Comparison of ENCODE assay signal across 20 cellular contexts in the genomic region with DNA sequence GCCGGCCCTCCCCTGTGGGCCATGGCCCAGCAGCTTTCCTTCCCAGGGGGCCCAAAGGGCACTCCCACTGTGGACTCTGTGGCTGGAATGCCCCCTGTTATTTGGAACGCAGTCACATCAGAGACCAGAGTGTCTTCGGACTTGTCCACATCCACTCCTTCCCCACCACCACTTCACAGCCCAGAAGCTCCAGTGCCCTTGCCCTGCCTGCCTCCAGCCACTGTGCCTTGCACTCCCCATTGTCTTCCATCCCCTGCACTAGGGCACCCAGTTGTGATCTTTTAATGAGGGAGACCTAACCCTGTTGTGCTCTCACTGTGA. TPM values are rescaled to one million over a fixed set of nuclear protein-coding genes. Genes with fewer than 3 reads are reported as not detected.
DNase-seq lines count a peak whose midpoint lies in the region; ATAC-seq and TF ChIP-seq lines count a peak whose summit lies in the region.
"Had no signal": no experiment of that assay in that cellular context is flagged by ENCODE, and none has a peak within 500 bp of the region (broad histone marks: within the 10 kb centered on the region; RNA-seq: fewer than 3 reads in every experiment).

No MANE protein-coding gene starts in this region.

- no peak overlapping the region for H3K18ac ChIP-seq in mesenchymal stem cell (ENCODE audit: low read depth in 1 of 2, low read length in 2 of 2)

- H3K4me3 ChIP-seq in OCI-LY3 (ENCODE audit: low read length), result no peak overlapping the region
- no peak overlapping the region for H3K4me3 ChIP-seq in lower lobe of right lung
- no peak overlapping the region for H3K4me3 ChIP-seq in mesenchymal stem cell (ENCODE audit: insufficient read depth in 1 of 2, low read depth in 1 of 2, low read length in 2 of 2)
- H3K4me3 ChIP-seq: GM12878, GM23248 had no signal

- H3K27ac ChIP-seq in OCI-LY3 (ENCODE audit: low read length), result peak overlapping the region; percentile 72
- peak overlapping the region; percentile 24 for H3K27ac ChIP-seq in lower lobe of right lung
- no peak overlapping the region for H3K27ac ChIP-seq in mesenchymal stem cell (ENCODE audit: low read length, poor library complexity, severe bottlenecking)
- H3K27ac ChIP-seq: GM23248 had no signal

- H3K9ac ChIP-seq in OCI-LY3 (ENCODE audit: low read length), result no peak overlapping the region
- H3K9ac ChIP-seq in mesenchymal stem cell (ENCODE audit: low read length), result no peak overlapping the region
- H3K9ac ChIP-seq: GM23248 had no signal

- peaks cover 14% of the 10 kb centered on the region for H3K27me3 Mint-ChIP-seq in osteocyte (ENCODE audit: unreplicated experiment)
- H3K27me3 Mint-ChIP-seq in stimulated activated memory B cell treated with anti-CD40 and anti-IgM and Interleukin-4, amounts not matched to agents 10 μg/mL and 1 μg/mL and 100 μg/mL, for 72 hours, result no peaks in the 10 kb centered on the region

- H2BK12ac ChIP-seq in mesenchymal stem cell (ENCODE audit: low read length in 2 of 2), result no peak overlapping the region

- no peak overlapping the region for H2BK15ac ChIP-seq in mesenchymal stem cell (ENCODE audit: low read depth, poor library complexity, severe bottlenecking)

- TF ChIP-seq CTCF in OCI-LY3 (IDR thresholded peaks at IDR 0.05; ENCODE audit: low read depth, low read length) (no peak), lower lobe of right lung (IDR thresholded peaks at IDR 0.05) (no peak), osteocyte (IDR thresholded peaks at IDR 0.05) (no peak)

- H3K4me1 Mint-ChIP-seq in osteocyte (ENCODE audit: unreplicated experiment), result no peaks in the 10 kb centered on the region
- H3K4me1 Mint-ChIP-seq in stimulated activated memory B cell treated with anti-CD40 and anti-IgM and Interleukin-4, amounts not matched to agents 10 μg/mL and 1 μg/mL and 100 μg/mL, for 72 hours, result no peaks in the 10 kb centered on the region
- H3K4me1 Mint-ChIP-seq: CD8-positive, alpha-beta memory T cell had no signal

- H4K20me1 ChIP-seq in OCI-LY3 (ENCODE audit: insufficient read depth, low read length), result no peaks in the 10 kb centered on the region

- H3K9me3 ChIP-seq in OCI-LY3 (ENCODE audit: insufficient read depth, low read length) (no peaks in the 10 kb centered on the region), lower lobe of right lung (no peaks in the 10 kb centered on the region), mesenchymal stem cell (ENCODE audit: control insufficient read depth, low read length) (no peaks in the 10 kb centered on the region)

- H3K36me3 ChIP-seq in OCI-LY3 (replicated peaks; ENCODE audit: low read depth, low read length) (peaks cover 51% of the 10 kb centered on the region), lower lobe of right lung (no peaks in the 10 kb centered on the region), mesenchymal stem cell (ENCODE audit: control insufficient read depth in 1 of 2, insufficient read depth in 2 of 2, low read depth in 1 of 2, low read length in 2 of 2) (no peaks in the 10 kb centered on the region)

- no peaks in the 10 kb centered on the region for H3K27me3 ChIP-seq in OCI-LY3 (ENCODE audit: low read depth, low read length)
- peaks cover 4% of the 10 kb centered on the region for H3K27me3 ChIP-seq in lower lobe of right lung (ENCODE audit: low read depth)
- no peaks in the 10 kb centered on the region for H3K27me3 ChIP-seq in mesenchymal stem cell (ENCODE audit: control insufficient read depth in 1 of 2, insufficient read depth in 1 of 2, low read length in 2 of 2)

- intact Hi-C loops in lower lobe of right lung (cut with DNase I), result no loop called here

- ATAC-seq in lower lobe of right lung, result no peak
- ATAC-seq in stimulated activated memory B cell treated with anti-CD40 and anti-IgM and Interleukin-4, amounts not matched to agents 10 μg/mL and 1 μg/mL and 100 μg/mL, for 72 hours, result peak; percentile 24

- H2BK120ac ChIP-seq in mesenchymal stem cell (ENCODE audit: low read depth, low read length), result no peak overlapping the region

- H3K27ac Mint-ChIP-seq in osteocyte (ENCODE audit: unreplicated experiment), result no peak overlapping the region
- no peak overlapping the region for H3K27ac Mint-ChIP-seq in stimulated activated memory B cell treated with anti-CD40 and anti-IgM and Interleukin-4, amounts not matched to agents 10 μg/mL and 1 μg/mL and 100 μg/mL, for 72 hours
- H3K27ac Mint-ChIP-seq: CD4-positive, CD25-positive, alpha-beta regulatory T cell; HFFc6 had no signal

- H3K4me2 ChIP-seq in OCI-LY3 (ENCODE audit: low read length) (0 out of 2 replicates have a peak overlapping the region, but pooled peaks have one; percentile 20), mesenchymal stem cell (ENCODE audit: low read length, poor library complexity, severe bottlenecking) (no peak overlapping the region)

- H3K4me3 Mint-ChIP-seq in osteocyte (ENCODE audit: unreplicated experiment), result no peak overlapping the region
- H3K4me3 Mint-ChIP-seq in stimulated activated memory B cell treated with anti-CD40 and anti-IgM and Interleukin-4, amounts not matched to agents 10 μg/mL and 1 μg/mL and 100 μg/mL, for 72 hours, result no peak overlapping the region
- H3K4me3 Mint-ChIP-seq: CD4-positive, CD25-positive, alpha-beta regulatory T cell; CD8-positive, alpha-beta memory T cell; HFFc6 had no signal

- no peak overlapping the region for H3K14ac ChIP-seq in mesenchymal stem cell (ENCODE audit: low read length in 2 of 2)

- H4K8ac ChIP-seq in mesenchymal stem cell (ENCODE audit: low read length), result no peak overlapping the region

- no peaks in the 10 kb centered on the region for H3K36me3 Mint-ChIP-seq in osteocyte (ENCODE audit: unreplicated experiment)
- H3K36me3 Mint-ChIP-seq in stimulated activated memory B cell treated with anti-CD40 and anti-IgM and Interleukin-4, amounts not matched to agents 10 μg/mL and 1 μg/mL and 100 μg/mL, for 72 hours, result peaks cover 5% of the 10 kb centered on the region
- H3K36me3 Mint-ChIP-seq: CD4-positive, CD25-positive, alpha-beta regulatory T cell had no signal

- no peak overlapping the region for H2AFZ ChIP-seq in OCI-LY3 (ENCODE audit: low read depth, low read length)
- no peak overlapping the region for H2AFZ ChIP-seq in mesenchymal stem cell (ENCODE audit: low read depth, low read length)
- H2AFZ ChIP-seq: GM23248 had no signal

- H2BK5ac ChIP-seq in mesenchymal stem cell (ENCODE audit: low read depth, low read length, poor library complexity, severe bottlenecking), result no peak overlapping the region

- no peaks in the 10 kb centered on the region for H3K79me1 ChIP-seq in mesenchymal stem cell (replicated peaks; ENCODE audit: low read length, poor library complexity, severe bottlenecking)

- no peaks in the 10 kb centered on the region for H3K79me2 ChIP-seq in OCI-LY3 (ENCODE audit: low read length)

- no peak overlapping the region for H4K91ac ChIP-seq in mesenchymal stem cell (ENCODE audit: low read length)

- no peak overlapping the region for H3K4ac ChIP-seq in mesenchymal stem cell (ENCODE audit: low read depth in 1 of 2, low read length in 2 of 2)

- WGBS in mesenchymal stem cell, result 91% methylated on average over 3 of the region's 3 CpGs

- no peak for DNase-seq in lower lobe of right lung
- DNase-seq in osteocyte (ENCODE audit: extremely low spot score, unreplicated experiment), result peak; percentile 77
- DNase-seq in NCI-H2196 (lab: John Stamatoyannopoulos, UW; ENCODE audit: unreplicated experiment), result no peak
- DNase-seq in mesenchymal stem cell, result no peak
- DNase-seq in NCI-H2227 (lab: John Stamatoyannopoulos, UW; ENCODE audit: unreplicated experiment), result no peak
- no peak for DNase-seq in T1000 (lab: John Stamatoyannopoulos, UW)
- DNase-seq: C1 segment of cervical spinal cord; CD4-positive, CD25-positive, alpha-beta regulatory T cell; CD8-positive, alpha-beta memory T cell; DMS 273 treated with DMSO at 0.1 percent for 48 hours; DMS79; EL; GDM1; GM23248; H7; HCEC 1CT; HFFc6 had no signal

- H3K23ac ChIP-seq in mesenchymal stem cell (ENCODE audit: low read length in 2 of 2), result no peak overlapping the region

- H2AK5ac ChIP-seq in mesenchymal stem cell (ENCODE audit: low read length, severe bottlenecking), result no peak overlapping the region

- no peaks in the 10 kb centered on the region for H3K9me3 Mint-ChIP-seq in osteocyte (ENCODE audit: unreplicated experiment)
- no peaks in the 10 kb centered on the region for H3K9me3 Mint-ChIP-seq in stimulated activated memory B cell treated with anti-CD40 and anti-IgM and Interleukin-4, amounts not matched to agents 10 μg/mL and 1 μg/mL and 100 μg/mL, for 72 hours
- H3K9me3 Mint-ChIP-seq: HFFc6 had no signal

- peaks cover 22% of the 10 kb centered on the region for H3K4me1 ChIP-seq in OCI-LY3 (ENCODE audit: low read length)
- no peaks in the 10 kb centered on the region for H3K4me1 ChIP-seq in lower lobe of right lung
- no peaks in the 10 kb centered on the region for H3K4me1 ChIP-seq in mesenchymal stem cell (ENCODE audit: control insufficient read depth, insufficient read depth, low read depth, low read length)

RNA-seq across cellular contexts. Expression of a gene that starts 19.4 kb away (rescaled TPM):
- total RNA-seq in lower lobe of right lung (70.9 TPM), osteocyte (16.0 and 21.8 TPM in 2 replicates)
- polyA plus RNA-seq in mesenchymal stem cell (2013, experiment 1 of 2), result 274 TPM
- 281 TPM for polyA plus RNA-seq in mesenchymal stem cell (2013, experiment 2 of 2)
